In genomic region chr4:26854701-26855100, GRCh38 we compare ENCODE assay signal across 18 cellular contexts. TPM values are rescaled to one million over a fixed set of nuclear protein-coding genes. Genes with fewer than 3 reads are reported as not detected.
DNase-seq lines count a peak whose midpoint lies in the region; TF ChIP-seq lines count a peak whose summit lies in the region.
"Had no signal": no experiment of that assay in that cellular context is flagged by ENCODE, and none has a peak within 500 bp of the region (broad histone marks: within the 10 kb centered on the region; RNA-seq: fewer than 3 reads in every experiment).

No MANE protein-coding gene starts in this region.

- H3K27me3 Mint-ChIP-seq in HFFc6 (ENCODE audit: insufficient read depth) = peaks cover 10% of the 10 kb centered on the region
- H3K27me3 Mint-ChIP-seq: CD8-positive, alpha-beta memory T cell had no signal

- H3K4me1 Mint-ChIP-seq in HFFc6 (ENCODE audit: low read depth) = peaks cover 19% of the 10 kb centered on the region

- H3K9me3 Mint-ChIP-seq in HFFc6 = no peaks in the 10 kb centered on the region
- H3K9me3 Mint-ChIP-seq: CD8-positive, alpha-beta memory T cell had no signal

- H3K27ac Mint-ChIP-seq in HFFc6 = no peak overlapping the region

- no peaks in the 10 kb centered on the region for H3K36me3 Mint-ChIP-seq in HFFc6 (ENCODE audit: low read depth)

- TF ChIP-seq CTCF in HFFc6 (IDR thresholded peaks at IDR 0.05) (no peak), GM10266 (IDR thresholded peaks at IDR 0.05; ENCODE audit: control insufficient read depth, insufficient read depth, low read depth, missing control alignments) (no peak)

- no peak overlapping the region for H3K4me3 Mint-ChIP-seq in HFFc6

- DNase-seq in NCI-H2196 (lab: John Stamatoyannopoulos, UW; ENCODE audit: unreplicated experiment) = peak; percentile 22
- DNase-seq in NCI-H2196 treated with DMSO at 0.1 percent for 48 hours (lab: John Stamatoyannopoulos, UW; ENCODE audit: unreplicated experiment) = no peak
- peak; percentile 28 to 40 for DNase-seq in NCI-H187 (lab: John Stamatoyannopoulos, UW)
- DNase-seq in NCI-H774 (lab: John Stamatoyannopoulos, UW) = peak; percentile 41
- DNase-seq in retina = peak; percentile 8
- DNase-seq in HFFc6 = no peak
- DNase-seq in NCI-H2029 treated with DMSO at 0.1 percent for 48 hours (lab: John Stamatoyannopoulos, UW) = no peak
- DNase-seq in GM10266 (ENCODE audit: extremely low spot score) = no peak
- DNase-seq: CD8-positive, alpha-beta memory T cell; EL; HCEC 1CT; NCI-H1105 treated with DMSO at 0.1 percent for 48 hours; NCI-H2227 treated with DMSO at 0.1 percent for 48 hours; NCI-H748 treated with DMSO at 0.1 percent for 48 hours; Peyer's patch; Right ventricle myocardium superior; T-helper 1 cell; T1000 had no signal

RNA-seq across cellular contexts. Expression of gene STIM2, which starts 5.9 kb away (rescaled TPM):
- total RNA-seq in HFFc6 (2021; fragmentation: NEBNext Ultra II Directional; extraction: Animal tissue kit (Norgen Biotek cat#: 25700)) = 10 to 100 TPM; 13.7 to 17.1 (median 16.0) TPM

Comparison
In these comparisons a context has a peak if more than half of its experiments do, and no peak if none do; other contexts are left out.
1. DNase-seq: peak in NCI-H2196 (single experiment), NCI-H187 (2 of 2), NCI-H774 (single experiment) and retina (single experiment); none in NCI-H2196 treated with DMSO at 0.1 percent for 48 hours (single experiment), HFFc6 (single experiment), NCI-H2029 treated with DMSO at 0.1 percent for 48 hours (single experiment) and GM10266 (single experiment).